In genomic region chr2:239141021-239141760, GRCh38 we compare ENCODE assay signal across 27 cellular contexts.
"Had no signal": no experiment of that assay in that cellular context is flagged by ENCODE, and none has a peak within 500 bp of the region (broad histone marks: within the 10 kb centered on the region; RNA-seq: fewer than 3 reads in every experiment).

No MANE protein-coding gene starts in this region.

- ATAC-seq: effector memory CD8-positive, alpha-beta T cell; left colon; mucosa of descending colon; naive thymus-derived CD4-positive, alpha-beta T cell; psoas muscle; right cardiac atrium; stimulated activated effector memory CD8-positive, alpha-beta T cell treated with anti-CD3 and anti-CD28 coated beads, Interleukin-12 subunit alpha, Interleukin-12 subunit beta, amount 100 ng/mL, for 72 hours; stimulated activated naive CD8-positive, alpha-beta T cell treated with anti-CD3 and anti-CD28 coated beads, Interleukin-15, Interleukin-2, amounts not matched to agents 100 U/mL and 50 U/mL, for 24 hours; upper lobe of right lung had no signal

- DNase-seq: caudate nucleus; colonic mucosa; effector memory CD8-positive, alpha-beta T cell; esophagus squamous epithelium; foreskin melanocyte; kidney; left colon; left ventricle myocardium inferior; naive thymus-derived CD4-positive, alpha-beta T cell; occipital lobe; ovary; sigmoid colon; stimulated activated CD4-positive, alpha-beta T cell treated with anti-CD3 and anti-CD28 coated beads, Interleukin-2, amount 100 ng/mL, for 24 hours; stimulated activated CD4-positive, alpha-beta T cell treated with anti-CD3 and anti-CD28 coated beads, Interleukin-4, amount 100 ng/mL, for 24 hours; stimulated activated naive CD8-positive, alpha-beta T cell treated with anti-CD3 and anti-CD28 coated beads, Interleukin-15, Interleukin-2, amounts not matched to agents 100 U/mL and 50 U/mL, for 24 hours; transverse colon; upper lobe of right lung; uterus had no signal

- H3K36me3 ChIP-seq: colonic mucosa, ovary, uterus had no signal

- H3K27ac ChIP-seq: colonic mucosa, left ventricle myocardium inferior, ovary, psoas muscle, transverse colon, upper lobe of right lung, uterus had no signal

- H3K4me1 ChIP-seq: colonic mucosa, psoas muscle, transverse colon, upper lobe of right lung, uterus had no signal

- H3K4me1 Mint-ChIP-seq: memory B cell, nephron had no signal

- H3K27ac Mint-ChIP-seq: dendritic cell treated with granulocyte-macrophage colony-stimulating factor and Interleukin-4, amounts not matched to agents 40 ng/mL and 50 ng/mL, for 4 days; memory B cell; nephron; stimulated activated effector memory CD8-positive, alpha-beta T cell treated with anti-CD3 and anti-CD28 coated beads, Interleukin-12 subunit alpha, Interleukin-12 subunit beta, amount 100 ng/mL, for 72 hours had no signal

- FAIRE-seq: endometrium, kidney had no signal

- H3K9me3 ChIP-seq: colonic mucosa, esophagus squamous epithelium, left ventricle myocardium inferior, mucosa of descending colon, ovary, psoas muscle, sigmoid colon, transverse colon, upper lobe of right lung, uterus had no signal

- H3K9me3 Mint-ChIP-seq: dendritic cell treated with granulocyte-macrophage colony-stimulating factor and Interleukin-4, amounts not matched to agents 40 ng/mL and 50 ng/mL, for 4 days; effector memory CD8-positive, alpha-beta T cell; nephron had no signal

- H3K27me3 ChIP-seq: colonic mucosa, esophagus squamous epithelium, ovary, sigmoid colon, transverse colon, upper lobe of right lung, uterus had no signal

- H3K4me3 Mint-ChIP-seq: dendritic cell treated with granulocyte-macrophage colony-stimulating factor and Interleukin-4, amounts not matched to agents 40 ng/mL and 50 ng/mL, for 4 days; effector memory CD8-positive, alpha-beta T cell; memory B cell; naive thymus-derived CD4-positive, alpha-beta T cell; nephron; stimulated activated effector memory CD8-positive, alpha-beta T cell treated with anti-CD3 and anti-CD28 coated beads, Interleukin-12 subunit alpha, Interleukin-12 subunit beta, amount 100 ng/mL, for 72 hours had no signal

- H3K4me3 ChIP-seq: colonic mucosa, esophagus squamous epithelium, left ventricle myocardium inferior, lung, mucosa of descending colon, ovary, psoas muscle, sigmoid colon, transverse colon, upper lobe of right lung, uterus had no signal

- H3K27me3 Mint-ChIP-seq: dendritic cell treated with granulocyte-macrophage colony-stimulating factor and Interleukin-4, amounts not matched to agents 40 ng/mL and 50 ng/mL, for 4 days; effector memory CD8-positive, alpha-beta T cell; memory B cell; naive thymus-derived CD4-positive, alpha-beta T cell had no signal
